In the genomic region with DNA sequence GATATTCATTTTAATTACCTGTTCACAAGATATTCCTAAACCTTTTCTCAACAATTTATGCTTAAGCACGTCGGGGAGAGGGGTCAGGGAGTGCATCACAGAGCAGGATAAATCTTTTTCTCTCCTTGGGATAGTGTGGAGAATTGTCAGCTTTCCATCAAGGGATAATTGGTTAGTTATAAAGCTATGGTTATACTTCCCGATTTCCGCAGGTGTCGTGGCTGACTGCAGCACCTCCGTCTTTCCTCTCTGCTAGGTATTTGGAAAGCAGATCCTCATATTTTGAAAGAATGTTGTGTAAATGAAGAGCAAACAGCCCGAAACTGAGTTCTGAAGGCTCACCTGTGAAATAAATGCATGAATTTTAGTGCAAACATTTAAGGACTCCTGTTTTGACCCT, we compare ENCODE assay signal across 8 cellular contexts. TPM values are rescaled to one million over a fixed set of nuclear protein-coding genes. Genes with fewer than 3 reads are reported as not detected.
DNase-seq lines count a peak whose midpoint lies in the region; ATAC-seq and TF ChIP-seq lines count a peak whose summit lies in the region.

No MANE protein-coding gene starts in this region.

- intact Hi-C loops in sciatic nerve (cut with DNase I): no loop called here

- peak overlapping the region; percentile 87 for H3K27ac ChIP-seq in GM23248

- TF ChIP-seq CTCF in fibroblast of villous mesenchyme (IDR thresholded peaks at IDR 0.05; ENCODE audit: insufficient read depth, low read depth, low read length): no peak

- H3K4me2 ChIP-seq in GM23248 (ENCODE audit: unreplicated experiment): peak overlapping the region; percentile 83

- WGBS in GM23248 (ENCODE audit: low coverage in 1 of 2, low lambda C conversion rate in 2 of 2, missing lambda C conversion rate in 2 of 2), 2 experiments: 34 to 36% methylated on average over 7 of the region's 7 CpGs

- peak overlapping the region; percentile 97 for H2AFZ ChIP-seq in GM23248

- no peaks in the 10 kb centered on the region for H3K27me3 ChIP-seq in GM23248 (replicated peaks; ENCODE audit: insufficient read depth)

- H3K9me2 ChIP-seq in GM23248 (ENCODE audit: insufficient read depth): no peaks in the 10 kb centered on the region

- H3K9ac ChIP-seq in GM23248: peak overlapping the region; percentile 93

- ATAC-seq in SK-N-SH treated with all-trans-retinoic acid at 6 μM for 48 hours: peak; percentile 10
- peak; percentile 3 for ATAC-seq in sciatic nerve
- no peak for ATAC-seq in GM18861 (IDR thresholded peaks at IDR 0.05; ENCODE audit: unreplicated experiment)
- ATAC-seq in GM21526 (IDR thresholded peaks at IDR 0.05; ENCODE audit: low FRiP score, unreplicated experiment): no peak
- ATAC-seq in GM21423 (IDR thresholded peaks at IDR 0.05; ENCODE audit: unreplicated experiment): no peak

- H3F3A ChIP-seq in GM23248 (ENCODE audit: insufficient read depth): no peaks in the 10 kb centered on the region

- H3K4me1 ChIP-seq in GM23248 (ENCODE audit: insufficient read depth): peaks cover 7% of the 10 kb centered on the region; the same call in 1 of the 2 replicates

- H3K4me3 ChIP-seq in GM23248 (peak overlapping the region; percentile 90), fibroblast of villous mesenchyme (ENCODE audit: low read depth, low read length) (peak overlapping the region; percentile 93)

- H4K20me1 ChIP-seq in GM23248 (ENCODE audit: insufficient read depth): no peaks in the 10 kb centered on the region

- H3K9me3 ChIP-seq in GM23248 (ENCODE audit: low read depth): no peaks in the 10 kb centered on the region

- DNase-seq in GM23248 (no peak), fibroblast of villous mesenchyme (ENCODE audit: low read depth) (no peak), sciatic nerve (ENCODE audit: low spot score) (no peak), occipital lobe (lab: John Stamatoyannopoulos, UW) (no peak)

- H3K36me3 ChIP-seq in GM23248 (ENCODE audit: low read depth): peaks cover 3% of the 10 kb centered on the region; the same call in 1 of the 2 replicates

- peaks cover 12% of the 10 kb centered on the region for H3K79me2 ChIP-seq in GM23248 (ENCODE audit: insufficient read depth)

- in situ Hi-C loops in GM23248 (cut with MboI): no loop called here

TF ChIP-seq in SK-N-SH treated with all-trans-retinoic acid at 6 μM for 48 hours, 23 proteins besides CTCF, POLR2A, EP300 and RAD21:
- TF ChIP-seq CSDC2 (CRISPR knock-in tag; IDR thresholded peaks at IDR 0.05) (no peak), ZNF8 (CRISPR knock-in tag; IDR thresholded peaks at IDR 0.05) (no peak), RARB (CRISPR knock-in tag; IDR thresholded peaks at IDR 0.05) (no peak), GLIS3 (CRISPR knock-in tag; IDR thresholded peaks at IDR 0.05) (no peak), PPARA (CRISPR knock-in tag; IDR thresholded peaks at IDR 0.05; ENCODE audit: borderline replicate concordance) (no peak), ZFP3 (CRISPR knock-in tag; IDR thresholded peaks at IDR 0.05) (no peak), ZFP30 (CRISPR knock-in tag; IDR thresholded peaks at IDR 0.05) (no peak), ESRRG (CRISPR knock-in tag; IDR thresholded peaks at IDR 0.05) (no peak), ZNF565 (CRISPR knock-in tag; conservative IDR thresholded peaks at IDR 0.05; ENCODE audit: low read depth) (no peak), ZNF70 (CRISPR knock-in tag; IDR thresholded peaks at IDR 0.05) (no peak), ARNTL (CRISPR knock-in tag; IDR thresholded peaks at IDR 0.05; ENCODE audit: borderline replicate concordance, low read depth) (no peak), BACH2 (CRISPR knock-in tag; IDR thresholded peaks at IDR 0.05; ENCODE audit: borderline replicate concordance) (no peak), ZC3H10 (CRISPR knock-in tag; IDR thresholded peaks at IDR 0.05) (no peak)
- TF ChIP-seq, protein P1, sequence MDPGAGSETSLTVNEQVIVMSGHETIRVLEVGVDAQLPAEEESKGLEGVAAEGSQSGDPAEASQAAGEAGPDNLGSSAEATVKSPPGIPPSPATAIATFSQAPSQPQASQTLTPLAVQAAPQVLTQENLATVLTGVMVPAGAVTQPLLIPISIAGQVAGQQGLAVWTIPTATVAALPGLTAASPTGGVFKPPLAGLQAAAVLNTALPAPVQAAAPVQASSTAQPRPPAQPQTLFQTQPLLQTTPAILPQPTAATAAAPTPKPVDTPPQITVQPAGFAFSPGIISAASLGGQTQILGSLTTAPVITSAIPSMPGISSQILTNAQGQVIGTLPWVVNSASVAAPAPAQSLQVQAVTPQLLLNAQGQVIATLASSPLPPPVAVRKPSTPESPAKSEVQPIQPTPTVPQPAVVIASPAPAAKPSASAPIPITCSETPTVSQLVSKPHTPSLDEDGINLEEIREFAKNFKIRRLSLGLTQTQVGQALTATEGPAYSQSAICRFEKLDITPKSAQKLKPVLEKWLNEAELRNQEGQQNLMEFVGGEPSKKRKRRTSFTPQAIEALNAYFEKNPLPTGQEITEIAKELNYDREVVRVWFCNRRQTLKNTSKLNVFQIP (CRISPR knock-in tag; IDR thresholded peaks at IDR 0.05; ENCODE audit: borderline replicate concordance, low read depth): no peak
- TF ChIP-seq, protein P2, sequence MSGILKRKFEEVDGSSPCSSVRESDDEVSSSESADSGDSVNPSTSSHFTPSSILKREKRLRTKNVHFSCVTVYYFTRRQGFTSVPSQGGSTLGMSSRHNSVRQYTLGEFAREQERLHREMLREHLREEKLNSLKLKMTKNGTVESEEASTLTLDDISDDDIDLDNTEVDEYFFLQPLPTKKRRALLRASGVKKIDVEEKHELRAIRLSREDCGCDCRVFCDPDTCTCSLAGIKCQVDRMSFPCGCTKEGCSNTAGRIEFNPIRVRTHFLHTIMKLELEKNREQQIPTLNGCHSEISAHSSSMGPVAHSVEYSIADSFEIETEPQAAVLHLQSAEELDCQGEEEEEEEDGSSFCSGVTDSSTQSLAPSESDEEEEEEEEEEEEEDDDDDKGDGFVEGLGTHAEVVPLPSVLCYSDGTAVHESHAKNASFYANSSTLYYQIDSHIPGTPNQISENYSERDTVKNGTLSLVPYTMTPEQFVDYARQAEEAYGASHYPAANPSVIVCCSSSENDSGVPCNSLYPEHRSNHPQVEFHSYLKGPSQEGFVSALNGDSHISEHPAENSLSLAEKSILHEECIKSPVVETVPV (CRISPR knock-in tag; IDR thresholded peaks at IDR 0.05): no peak
- TF ChIP-seq, protein P3, sequence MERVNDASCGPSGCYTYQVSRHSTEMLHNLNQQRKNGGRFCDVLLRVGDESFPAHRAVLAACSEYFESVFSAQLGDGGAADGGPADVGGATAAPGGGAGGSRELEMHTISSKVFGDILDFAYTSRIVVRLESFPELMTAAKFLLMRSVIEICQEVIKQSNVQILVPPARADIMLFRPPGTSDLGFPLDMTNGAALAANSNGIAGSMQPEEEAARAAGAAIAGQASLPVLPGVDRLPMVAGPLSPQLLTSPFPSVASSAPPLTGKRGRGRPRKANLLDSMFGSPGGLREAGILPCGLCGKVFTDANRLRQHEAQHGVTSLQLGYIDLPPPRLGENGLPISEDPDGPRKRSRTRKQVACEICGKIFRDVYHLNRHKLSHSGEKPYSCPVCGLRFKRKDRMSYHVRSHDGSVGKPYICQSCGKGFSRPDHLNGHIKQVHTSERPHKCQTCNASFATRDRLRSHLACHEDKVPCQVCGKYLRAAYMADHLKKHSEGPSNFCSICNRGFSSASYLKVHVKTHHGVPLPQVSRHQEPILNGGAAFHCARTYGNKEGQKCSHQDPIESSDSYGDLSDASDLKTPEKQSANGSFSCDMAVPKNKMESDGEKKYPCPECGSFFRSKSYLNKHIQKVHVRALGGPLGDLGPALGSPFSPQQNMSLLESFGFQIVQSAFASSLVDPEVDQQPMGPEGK (CRISPR knock-in tag; IDR thresholded peaks at IDR 0.05; ENCODE audit: borderline replicate concordance): no peak
- TF ChIP-seq, protein P4, sequence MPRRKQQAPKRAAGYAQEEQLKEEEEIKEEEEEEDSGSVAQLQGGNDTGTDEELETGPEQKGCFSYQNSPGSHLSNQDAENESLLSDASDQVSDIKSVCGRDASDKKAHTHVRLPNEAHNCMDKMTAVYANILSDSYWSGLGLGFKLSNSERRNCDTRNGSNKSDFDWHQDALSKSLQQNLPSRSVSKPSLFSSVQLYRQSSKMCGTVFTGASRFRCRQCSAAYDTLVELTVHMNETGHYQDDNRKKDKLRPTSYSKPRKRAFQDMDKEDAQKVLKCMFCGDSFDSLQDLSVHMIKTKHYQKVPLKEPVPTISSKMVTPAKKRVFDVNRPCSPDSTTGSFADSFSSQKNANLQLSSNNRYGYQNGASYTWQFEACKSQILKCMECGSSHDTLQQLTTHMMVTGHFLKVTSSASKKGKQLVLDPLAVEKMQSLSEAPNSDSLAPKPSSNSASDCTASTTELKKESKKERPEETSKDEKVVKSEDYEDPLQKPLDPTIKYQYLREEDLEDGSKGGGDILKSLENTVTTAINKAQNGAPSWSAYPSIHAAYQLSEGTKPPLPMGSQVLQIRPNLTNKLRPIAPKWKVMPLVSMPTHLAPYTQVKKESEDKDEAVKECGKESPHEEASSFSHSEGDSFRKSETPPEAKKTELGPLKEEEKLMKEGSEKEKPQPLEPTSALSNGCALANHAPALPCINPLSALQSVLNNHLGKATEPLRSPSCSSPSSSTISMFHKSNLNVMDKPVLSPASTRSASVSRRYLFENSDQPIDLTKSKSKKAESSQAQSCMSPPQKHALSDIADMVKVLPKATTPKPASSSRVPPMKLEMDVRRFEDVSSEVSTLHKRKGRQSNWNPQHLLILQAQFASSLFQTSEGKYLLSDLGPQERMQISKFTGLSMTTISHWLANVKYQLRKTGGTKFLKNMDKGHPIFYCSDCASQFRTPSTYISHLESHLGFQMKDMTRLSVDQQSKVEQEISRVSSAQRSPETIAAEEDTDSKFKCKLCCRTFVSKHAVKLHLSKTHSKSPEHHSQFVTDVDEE (CRISPR knock-in tag; IDR thresholded peaks at IDR 0.05): no peak

RNA-seq across cellular contexts. Expression of a gene that starts 0.8 kb away (rescaled TPM):
- 15.9 and 21.0 TPM in 2 replicates for total RNA-seq in GM23248 (2014; rRNA removed; shearing (Covaris generic))
- polyA plus RNA-seq in GM23248 (2016; fragmentation: Nextera tagmentation; extraction: Ambion mirVana): 21.9 and 25.4 TPM in 2 replicates
- total RNA-seq in fibroblast of villous mesenchyme (17.4 and 28.9 TPM in 2 replicates), sciatic nerve (28.3 TPM), occipital lobe (41.5 TPM)

Comparison
In these comparisons a context has a peak if more than half of its experiments do, and no peak if none do; other contexts are left out.
1. ATAC-seq: peak in SK-N-SH treated with all-trans-retinoic acid at 6 μM for 48 hours (single experiment) and sciatic nerve (single experiment); none in GM18861 (single experiment), GM21526 (single experiment) and GM21423 (single experiment).